Comparison of ENCODE assay signal across 8 cellular contexts in genomic region chr16:4111748-4112696, GRCh38. TPM values are rescaled to one million over a fixed set of nuclear protein-coding genes. Genes with fewer than 3 reads are reported as not detected.
A peak's percentile ranks its signal among the peaks of the same experiment; 100 is the strongest.
DNase-seq lines count a peak whose midpoint lies in the region; ATAC-seq and TF ChIP-seq lines count a peak whose summit lies in the region.

No MANE protein-coding gene starts in this region.

- peak overlapping the region; percentile 14 for H3K9ac ChIP-seq in mammary epithelial cell (ENCODE audit: insufficient read depth, low read length)
- H3K9ac ChIP-seq in mucosa of stomach (ENCODE audit: low read length): peak overlapping the region; percentile 50

- H3K9me3 Mint-ChIP-seq in stimulated activated memory B cell treated with anti-CD40 and anti-IgM and Interleukin-4, amounts not matched to agents 10 μg/mL and 1 μg/mL and 100 μg/mL, for 72 hours: no peaks in the 10 kb centered on the region

- TF ChIP-seq CTCF in HL-60 (IDR thresholded peaks at IDR 0.05; ENCODE audit: insufficient read depth, low read length) (no peak), mammary epithelial cell (conservative IDR thresholded peaks at IDR 0.05 in 1 of 2, IDR thresholded peaks at IDR 0.05 in 1 of 2; ENCODE audit: extremely low read depth in 1 of 2, insufficient read depth in 1 of 2, low read depth in 1 of 2, low read length in 2 of 2) (no peak)

- H2AFZ ChIP-seq in ACC112 (ENCODE audit: low read length, unreplicated experiment) (peak overlapping the region; percentile 48), mammary epithelial cell (ENCODE audit: low read depth, low read length) (peak overlapping the region; percentile 79)

- no peaks in the 10 kb centered on the region for H3K36me3 Mint-ChIP-seq in stimulated activated memory B cell treated with anti-CD40 and anti-IgM and Interleukin-4, amounts not matched to agents 10 μg/mL and 1 μg/mL and 100 μg/mL, for 72 hours

- H3K27me3 ChIP-seq in ACC112 (ENCODE audit: insufficient read depth, low read length) (no peaks in the 10 kb centered on the region), HL-60 (ENCODE audit: insufficient read depth, poor library complexity, severe bottlenecking) (no peaks in the 10 kb centered on the region), mammary epithelial cell (ENCODE audit: insufficient read depth, low read length) (no peaks in the 10 kb centered on the region), mucosa of stomach (ENCODE audit: control insufficient read depth, insufficient read depth, low read length) (no peaks in the 10 kb centered on the region)

- no peaks in the 10 kb centered on the region for H3K9me3 ChIP-seq in mammary epithelial cell (replicated peaks; ENCODE audit: insufficient read depth, low read length)
- H3K9me3 ChIP-seq in mucosa of stomach (ENCODE audit: control insufficient read depth, low read length): no peaks in the 10 kb centered on the region

- no peaks in the 10 kb centered on the region for H4K20me1 ChIP-seq in mammary epithelial cell (ENCODE audit: insufficient read depth, low read length)

- peak overlapping the region; percentile 7 for H3K27ac ChIP-seq in ACC112 (ENCODE audit: low read depth, low read length)
- no peak overlapping the region for H3K27ac ChIP-seq in HL-60 (replicated peaks)
- H3K27ac ChIP-seq in mammary epithelial cell (ENCODE audit: insufficient read depth, low read depth, low read length): peak overlapping the region; percentile 21

- intact Hi-C loops in mammary epithelial cell (cut with micrococcal nuclease): loop anchor here (1.0 to 5.0 kb wide), 2 partner anchors 115 to 129 kb away; no protein-coding TSS in a partner anchor

- CTCF ChIA-PET in mammary epithelial cell (lab: Charles Lee; ENCODE audit: low non-redundant PET): interaction anchor here (0.6 kb wide), 1 partner anchor 129 kb away, joined by 3 read pairs; no protein-coding TSS in a partner anchor

- H3K4me1 ChIP-seq in ACC112 (ENCODE audit: control insufficient read depth, insufficient read depth, low read length, unreplicated experiment): peaks cover 29% of the 10 kb centered on the region
- peaks cover 24% of the 10 kb centered on the region for H3K4me1 ChIP-seq in mammary epithelial cell (ENCODE audit: insufficient read depth, low read length)
- peaks cover 50% of the 10 kb centered on the region for H3K4me1 ChIP-seq in mucosa of stomach (ENCODE audit: control insufficient read depth, insufficient read depth, low read length)

- 8% methylated on average over 16 of the region's 16 CpGs for WGBS in mammary epithelial cell (ENCODE audit: low coverage, missing lambda C conversion rate)

- ATAC-seq in stimulated activated memory B cell treated with anti-CD40 and anti-IgM and Interleukin-4, amounts not matched to agents 10 μg/mL and 1 μg/mL and 100 μg/mL, for 72 hours: no peak
- no peak for ATAC-seq in HG02884 (IDR thresholded peaks at IDR 0.05; ENCODE audit: unreplicated experiment)

- H3K79me2 ChIP-seq in ACC112 (ENCODE audit: control insufficient read depth, insufficient read depth, low read length, unreplicated experiment) (peaks cover 44% of the 10 kb centered on the region), mammary epithelial cell (ENCODE audit: insufficient read depth, low read length) (peaks cover 35% of the 10 kb centered on the region)

- no peak overlapping the region for H3K4me3 Mint-ChIP-seq in stimulated activated memory B cell treated with anti-CD40 and anti-IgM and Interleukin-4, amounts not matched to agents 10 μg/mL and 1 μg/mL and 100 μg/mL, for 72 hours

- peaks cover 28% of the 10 kb centered on the region for H3K4me1 Mint-ChIP-seq in stimulated activated memory B cell treated with anti-CD40 and anti-IgM and Interleukin-4, amounts not matched to agents 10 μg/mL and 1 μg/mL and 100 μg/mL, for 72 hours

- dilution Hi-C loops in mammary epithelial cell (cut with HindIII; ENCODE audit: low sequenced_read_pairs): loop anchor here (5.0 to 10.0 kb wide), 4 partner anchors 55 to 343 kb away; no protein-coding TSS in a partner anchor

- H3K36me3 ChIP-seq in ACC112 (ENCODE audit: insufficient read depth, low read length) (no peaks in the 10 kb centered on the region), mammary epithelial cell (ENCODE audit: insufficient read depth, low read length) (no peaks in the 10 kb centered on the region), mucosa of stomach (ENCODE audit: control insufficient read depth, insufficient read depth, low read length) (no peaks in the 10 kb centered on the region)

- in situ Hi-C loops in mammary epithelial cell (cut with MboI; ENCODE audit: low sequenced_read_pairs in 2 of 2): loop anchor here in 1 of 2 donors (10.0 kb wide), 1 partner anchor 143 kb away; no protein-coding TSS in a partner anchor

- H3K27ac Mint-ChIP-seq in stimulated activated memory B cell treated with anti-CD40 and anti-IgM and Interleukin-4, amounts not matched to agents 10 μg/mL and 1 μg/mL and 100 μg/mL, for 72 hours: no peak overlapping the region

- no TSS peak for BruUV-seq in mammary epithelial cell (replicated peaks; lab: Mats Ljungman, UMichigan)

- H3K4me2 ChIP-seq in mammary epithelial cell (ENCODE audit: insufficient read depth, low read depth, low read length): peak overlapping the region; percentile 90

- H3K27me3 Mint-ChIP-seq in stimulated activated memory B cell treated with anti-CD40 and anti-IgM and Interleukin-4, amounts not matched to agents 10 μg/mL and 1 μg/mL and 100 μg/mL, for 72 hours: no peaks in the 10 kb centered on the region

- H3K4me3 ChIP-seq in ACC112 (ENCODE audit: low read depth, low read length) (peak overlapping the region; percentile 78), HL-60 (replicated peaks; ENCODE audit: insufficient read depth, low read length) (peak overlapping the region; percentile 40), mammary epithelial cell (replicated peaks in 1 of 3; ENCODE audit: insufficient read depth in 1 of 3, low read depth in 2 of 3, low read length in 3 of 3) (peak overlapping the region; percentile 51 to 65 (median 51)), mucosa of stomach (ENCODE audit: low read length) (peak overlapping the region; percentile 26)

- no peak for DNase-seq in HL-60 (ENCODE audit: low read depth in 1 of 2, low spot score in 1 of 2)
- DNase-seq in mammary epithelial cell: peak; percentile 33
- no peak for DNase-seq in AG20443 (ENCODE audit: low spot score)
- no peak for DNase-seq in NCI-H2227 treated with DMSO at 0.1 percent for 48 hours (lab: John Stamatoyannopoulos, UW)

RNA-seq across cellular contexts. Expression of gene ADCY9, which starts 4.2 kb away (rescaled TPM):
- 10 to 100 TPM; 18.4 to 27.3 TPM for total RNA-seq in mammary epithelial cell
- 9.0 TPM for polyA plus RNA-seq in mammary epithelial cell
- 75.6 TPM for polyA minus RNA-seq in mammary epithelial cell

Comparison
In these comparisons a context has a peak if more than half of its experiments do, and no peak if none do; other contexts are left out.
1. H3K4me3 ChIP-seq: peak in every context shown above with its lines; median percentile 78 in ACC112; 51 in mammary epithelial cell; 40 in HL-60; 26 in mucosa of stomach.